In the genomic region with DNA sequence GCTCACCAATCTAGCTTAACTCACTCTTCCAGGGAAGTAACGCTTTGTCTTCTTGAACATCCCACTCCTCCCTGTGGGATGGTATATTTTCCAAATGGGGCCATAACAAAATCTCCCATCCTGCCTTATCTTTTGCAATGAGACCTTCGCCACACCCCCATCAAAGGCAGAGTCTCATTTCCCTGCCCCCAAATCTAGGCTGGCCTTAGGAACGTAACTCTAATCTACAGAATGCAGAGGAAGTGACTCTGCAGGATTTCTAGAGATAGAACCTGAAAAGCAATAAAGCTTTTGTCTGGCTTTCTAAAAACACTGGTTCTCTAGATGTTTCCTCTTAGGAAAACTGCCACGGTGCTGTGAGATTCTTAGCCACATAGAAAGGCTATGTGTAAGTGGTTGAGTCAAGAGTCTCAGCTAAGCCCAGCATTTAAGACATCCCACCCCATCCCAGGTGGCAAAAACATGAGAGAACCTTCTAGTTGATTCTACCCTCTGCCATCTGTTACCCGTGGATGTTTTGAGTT, we compare ENCODE assay signal across 1 cellular context.
TF ChIP-seq lines count a peak whose summit lies in the region.

No MANE protein-coding gene starts in this region.

TF ChIP-seq in H1, 55 proteins besides CTCF, POLR2A, EP300 and RAD21 (continued from another document):
- no peak for TF ChIP-seq TEAD4 (IDR thresholded peaks at IDR 0.05; ENCODE audit: low read depth, low read length)
- TF ChIP-seq RXRA (IDR thresholded peaks at IDR 0.05; ENCODE audit: insufficient read depth, low read depth, low read length), result no peak
- TF ChIP-seq, protein P1, sequence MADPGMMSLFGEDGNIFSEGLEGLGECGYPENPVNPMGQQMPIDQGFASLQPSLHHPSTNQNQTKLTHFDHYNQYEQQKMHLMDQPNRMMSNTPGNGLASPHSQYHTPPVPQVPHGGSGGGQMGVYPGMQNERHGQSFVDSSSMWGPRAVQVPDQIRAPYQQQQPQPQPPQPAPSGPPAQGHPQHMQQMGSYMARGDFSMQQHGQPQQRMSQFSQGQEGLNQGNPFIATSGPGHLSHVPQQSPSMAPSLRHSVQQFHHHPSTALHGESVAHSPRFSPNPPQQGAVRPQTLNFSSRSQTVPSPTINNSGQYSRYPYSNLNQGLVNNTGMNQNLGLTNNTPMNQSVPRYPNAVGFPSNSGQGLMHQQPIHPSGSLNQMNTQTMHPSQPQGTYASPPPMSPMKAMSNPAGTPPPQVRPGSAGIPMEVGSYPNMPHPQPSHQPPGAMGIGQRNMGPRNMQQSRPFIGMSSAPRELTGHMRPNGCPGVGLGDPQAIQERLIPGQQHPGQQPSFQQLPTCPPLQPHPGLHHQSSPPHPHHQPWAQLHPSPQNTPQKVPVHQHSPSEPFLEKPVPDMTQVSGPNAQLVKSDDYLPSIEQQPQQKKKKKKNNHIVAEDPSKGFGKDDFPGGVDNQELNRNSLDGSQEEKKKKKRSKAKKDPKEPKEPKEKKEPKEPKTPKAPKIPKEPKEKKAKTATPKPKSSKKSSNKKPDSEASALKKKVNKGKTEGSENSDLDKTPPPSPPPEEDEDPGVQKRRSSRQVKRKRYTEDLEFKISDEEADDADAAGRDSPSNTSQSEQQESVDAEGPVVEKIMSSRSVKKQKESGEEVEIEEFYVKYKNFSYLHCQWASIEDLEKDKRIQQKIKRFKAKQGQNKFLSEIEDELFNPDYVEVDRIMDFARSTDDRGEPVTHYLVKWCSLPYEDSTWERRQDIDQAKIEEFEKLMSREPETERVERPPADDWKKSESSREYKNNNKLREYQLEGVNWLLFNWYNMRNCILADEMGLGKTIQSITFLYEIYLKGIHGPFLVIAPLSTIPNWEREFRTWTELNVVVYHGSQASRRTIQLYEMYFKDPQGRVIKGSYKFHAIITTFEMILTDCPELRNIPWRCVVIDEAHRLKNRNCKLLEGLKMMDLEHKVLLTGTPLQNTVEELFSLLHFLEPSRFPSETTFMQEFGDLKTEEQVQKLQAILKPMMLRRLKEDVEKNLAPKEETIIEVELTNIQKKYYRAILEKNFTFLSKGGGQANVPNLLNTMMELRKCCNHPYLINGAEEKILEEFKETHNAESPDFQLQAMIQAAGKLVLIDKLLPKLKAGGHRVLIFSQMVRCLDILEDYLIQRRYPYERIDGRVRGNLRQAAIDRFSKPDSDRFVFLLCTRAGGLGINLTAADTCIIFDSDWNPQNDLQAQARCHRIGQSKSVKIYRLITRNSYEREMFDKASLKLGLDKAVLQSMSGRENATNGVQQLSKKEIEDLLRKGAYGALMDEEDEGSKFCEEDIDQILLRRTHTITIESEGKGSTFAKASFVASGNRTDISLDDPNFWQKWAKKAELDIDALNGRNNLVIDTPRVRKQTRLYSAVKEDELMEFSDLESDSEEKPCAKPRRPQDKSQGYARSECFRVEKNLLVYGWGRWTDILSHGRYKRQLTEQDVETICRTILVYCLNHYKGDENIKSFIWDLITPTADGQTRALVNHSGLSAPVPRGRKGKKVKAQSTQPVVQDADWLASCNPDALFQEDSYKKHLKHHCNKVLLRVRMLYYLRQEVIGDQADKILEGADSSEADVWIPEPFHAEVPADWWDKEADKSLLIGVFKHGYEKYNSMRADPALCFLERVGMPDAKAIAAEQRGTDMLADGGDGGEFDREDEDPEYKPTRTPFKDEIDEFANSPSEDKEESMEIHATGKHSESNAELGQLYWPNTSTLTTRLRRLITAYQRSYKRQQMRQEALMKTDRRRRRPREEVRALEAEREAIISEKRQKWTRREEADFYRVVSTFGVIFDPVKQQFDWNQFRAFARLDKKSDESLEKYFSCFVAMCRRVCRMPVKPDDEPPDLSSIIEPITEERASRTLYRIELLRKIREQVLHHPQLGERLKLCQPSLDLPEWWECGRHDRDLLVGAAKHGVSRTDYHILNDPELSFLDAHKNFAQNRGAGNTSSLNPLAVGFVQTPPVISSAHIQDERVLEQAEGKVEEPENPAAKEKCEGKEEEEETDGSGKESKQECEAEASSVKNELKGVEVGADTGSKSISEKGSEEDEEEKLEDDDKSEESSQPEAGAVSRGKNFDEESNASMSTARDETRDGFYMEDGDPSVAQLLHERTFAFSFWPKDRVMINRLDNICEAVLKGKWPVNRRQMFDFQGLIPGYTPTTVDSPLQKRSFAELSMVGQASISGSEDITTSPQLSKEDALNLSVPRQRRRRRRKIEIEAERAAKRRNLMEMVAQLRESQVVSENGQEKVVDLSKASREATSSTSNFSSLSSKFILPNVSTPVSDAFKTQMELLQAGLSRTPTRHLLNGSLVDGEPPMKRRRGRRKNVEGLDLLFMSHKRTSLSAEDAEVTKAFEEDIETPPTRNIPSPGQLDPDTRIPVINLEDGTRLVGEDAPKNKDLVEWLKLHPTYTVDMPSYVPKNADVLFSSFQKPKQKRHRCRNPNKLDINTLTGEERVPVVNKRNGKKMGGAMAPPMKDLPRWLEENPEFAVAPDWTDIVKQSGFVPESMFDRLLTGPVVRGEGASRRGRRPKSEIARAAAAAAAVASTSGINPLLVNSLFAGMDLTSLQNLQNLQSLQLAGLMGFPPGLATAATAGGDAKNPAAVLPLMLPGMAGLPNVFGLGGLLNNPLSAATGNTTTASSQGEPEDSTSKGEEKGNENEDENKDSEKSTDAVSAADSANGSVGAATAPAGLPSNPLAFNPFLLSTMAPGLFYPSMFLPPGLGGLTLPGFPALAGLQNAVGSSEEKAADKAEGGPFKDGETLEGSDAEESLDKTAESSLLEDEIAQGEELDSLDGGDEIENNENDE (IDR thresholded peaks at IDR 0.05; ENCODE audit: insufficient replicate concordance, low read length), result no peak
- no peak for TF ChIP-seq FOSL1 (IDR thresholded peaks at IDR 0.05; ENCODE audit: insufficient read depth, low read depth, low read length)
- TF ChIP-seq ZNF274 (IDR thresholded peaks at IDR 0.05; ENCODE audit: borderline replicate concordance, extremely low read depth, low read length), result no peak
